8 cellular contexts compared by ENCODE assay signal in genomic region chr7:23299770-23300300, GRCh38.
DNase-seq lines count a peak whose midpoint lies in the region; ATAC-seq and TF ChIP-seq lines count a peak whose summit lies in the region.

No MANE protein-coding gene starts in this region.

- peaks cover 9 to 22% of the 10 kb centered on the region in 2 donors for H3K4me1 ChIP-seq in muscle layer of duodenum (ENCODE audit: control insufficient read depth in 1 of 2, insufficient read depth in 2 of 2, low read length in 2 of 2)

- H3K9me3 ChIP-seq in muscle layer of duodenum (ENCODE audit: control insufficient read depth in 1 of 2, low read length in 2 of 2): no peaks in the 10 kb centered on the region

- TF ChIP-seq CTCF in choroid plexus epithelial cell (conservative IDR thresholded peaks at IDR 0.05; ENCODE audit: low read depth, low read length): no peak

- H3K4me3 ChIP-seq in choroid plexus epithelial cell (ENCODE audit: low read depth, low read length): peak overlapping the region; percentile 93
- peak overlapping the region; percentile 85 to 95 for H3K4me3 ChIP-seq in muscle layer of duodenum (ENCODE audit: low read depth in 1 of 2, low read length in 2 of 2)

- peaks cover 0 to 1% of the 10 kb centered on the region in 2 donors for H3K36me3 ChIP-seq in muscle layer of duodenum (ENCODE audit: control insufficient read depth in 1 of 2, insufficient read depth in 2 of 2, low read length in 2 of 2)

- H3K27ac ChIP-seq in muscle layer of duodenum (ENCODE audit: low read length): peak overlapping the region; percentile 78

- DNase-seq in Kasumi-1 (lab: John Stamatoyannopoulos, UW): peak; percentile 40 to 48
- peak; percentile 62 for DNase-seq in choroid plexus epithelial cell (ENCODE audit: low read depth)
- no peak for DNase-seq in dedifferentiated amniotic fluid mesenchymal stem cell (ENCODE audit: extremely low spot score)
- DNase-seq in NCI-H774 (lab: John Stamatoyannopoulos, UW): no peak
- no peak for DNase-seq in midbrain (lab: John Stamatoyannopoulos, UW)
- no peak for DNase-seq in activated gamma-delta T cell treated with Interleukin-2 at 50 U/mL for 16 hours

- ATAC-seq in GM18909 (IDR thresholded peaks at IDR 0.05; ENCODE audit: poor library complexity, unreplicated experiment): peak; percentile 5

- H3K27me3 ChIP-seq in muscle layer of duodenum (ENCODE audit: low read depth, low read length): no peaks in the 10 kb centered on the region

Comparison
In these comparisons a context has a peak if more than half of its experiments do, and no peak if none do; other contexts are left out.
1. DNase-seq: peak in Kasumi-1 (2 of 2) and choroid plexus epithelial cell (single experiment); none in dedifferentiated amniotic fluid mesenchymal stem cell (single experiment), NCI-H774 (single experiment), midbrain (single experiment) and activated gamma-delta T cell treated with Interleukin-2 at 50 U/mL for 16 hours (single experiment).